ENCODE assay signal across 2 cellular contexts in genomic region chr4:170522427-170522970, GRCh38.
A peak's percentile ranks its signal among the peaks of the same experiment; 100 is the strongest.
TF ChIP-seq lines count a peak whose summit lies in the region.

No MANE protein-coding gene starts in this region.

TF ChIP-seq in IMR-90, 13 proteins besides CTCF, POLR2A, EP300 and RAD21:
- TF ChIP-seq, protein P1, sequence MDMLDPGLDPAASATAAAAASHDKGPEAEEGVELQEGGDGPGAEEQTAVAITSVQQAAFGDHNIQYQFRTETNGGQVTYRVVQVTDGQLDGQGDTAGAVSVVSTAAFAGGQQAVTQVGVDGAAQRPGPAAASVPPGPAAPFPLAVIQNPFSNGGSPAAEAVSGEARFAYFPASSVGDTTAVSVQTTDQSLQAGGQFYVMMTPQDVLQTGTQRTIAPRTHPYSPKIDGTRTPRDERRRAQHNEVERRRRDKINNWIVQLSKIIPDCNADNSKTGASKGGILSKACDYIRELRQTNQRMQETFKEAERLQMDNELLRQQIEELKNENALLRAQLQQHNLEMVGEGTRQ (IDR thresholded peaks at IDR 0.05; ENCODE audit: low read depth, low read length) = peak; percentile 4; the same call in 1 of the 2 replicates
- TF ChIP-seq NFE2L2 (IDR thresholded peaks at IDR 0.05; ENCODE audit: low read depth, low read length) = no peak
- TF ChIP-seq, protein P2, sequence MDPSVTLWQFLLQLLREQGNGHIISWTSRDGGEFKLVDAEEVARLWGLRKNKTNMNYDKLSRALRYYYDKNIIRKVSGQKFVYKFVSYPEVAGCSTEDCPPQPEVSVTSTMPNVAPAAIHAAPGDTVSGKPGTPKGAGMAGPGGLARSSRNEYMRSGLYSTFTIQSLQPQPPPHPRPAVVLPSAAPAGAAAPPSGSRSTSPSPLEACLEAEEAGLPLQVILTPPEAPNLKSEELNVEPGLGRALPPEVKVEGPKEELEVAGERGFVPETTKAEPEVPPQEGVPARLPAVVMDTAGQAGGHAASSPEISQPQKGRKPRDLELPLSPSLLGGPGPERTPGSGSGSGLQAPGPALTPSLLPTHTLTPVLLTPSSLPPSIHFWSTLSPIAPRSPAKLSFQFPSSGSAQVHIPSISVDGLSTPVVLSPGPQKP (IDR thresholded peaks at IDR 0.05; ENCODE audit: borderline replicate concordance, low read depth, low read length) = no peak
- TF ChIP-seq FOS (IDR thresholded peaks at IDR 0.05; ENCODE audit: low read depth, low read length) = no peak

TF ChIP-seq in H1, 55 proteins besides CTCF, POLR2A, EP300 and RAD21 (continued from another document):
- TF ChIP-seq CTBP2 (IDR thresholded peaks at IDR 0.05; ENCODE audit: borderline replicate concordance, insufficient read depth, insufficient read length, low read length) (no peak), KDM4A (IDR thresholded peaks at IDR 0.05; ENCODE audit: low read depth, low read length, severe bottlenecking) (no peak), ASH2L (IDR thresholded peaks at IDR 0.05; ENCODE audit: low read length) (no peak), SP4 (IDR thresholded peaks at IDR 0.05; ENCODE audit: low read length) (no peak), RBBP5 (IDR thresholded peaks at IDR 0.05; ENCODE audit: borderline replicate concordance, low read depth, low read length) (no peak), KDM1A (IDR thresholded peaks at IDR 0.05; ENCODE audit: borderline replicate concordance, low read length) (no peak), HDAC6 (IDR thresholded peaks at IDR 0.05; ENCODE audit: low read depth, low read length) (no peak), E2F6 (IDR thresholded peaks at IDR 0.05) (no peak)
- TF ChIP-seq, protein P3, sequence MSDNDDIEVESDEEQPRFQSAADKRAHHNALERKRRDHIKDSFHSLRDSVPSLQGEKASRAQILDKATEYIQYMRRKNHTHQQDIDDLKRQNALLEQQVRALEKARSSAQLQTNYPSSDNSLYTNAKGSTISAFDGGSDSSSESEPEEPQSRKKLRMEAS (IDR thresholded peaks at IDR 0.05) = no peak
TF ChIP-seq in H1: peak in this region for 0.
